9 cellular contexts compared by ENCODE assay signal in genomic region chr5:119578937-119579336, GRCh38. TPM values are rescaled to one million over a fixed set of nuclear protein-coding genes. Genes with fewer than 3 reads are reported as not detected.
DNase-seq lines count a peak whose midpoint lies in the region; ATAC-seq and TF ChIP-seq lines count a peak whose summit lies in the region.
"Had no signal": no experiment of that assay in that cellular context is flagged by ENCODE, and none has a peak within 500 bp of the region (broad histone marks: within the 10 kb centered on the region; RNA-seq: fewer than 3 reads in every experiment).

No MANE protein-coding gene starts in this region.

- no peaks in the 10 kb centered on the region for H3K9me3 Mint-ChIP-seq in stimulated activated naive CD8-positive, alpha-beta T cell treated with anti-CD3 and anti-CD28 coated beads, Interleukin-15, amount 100 ng/mL, for 72 hours

- no peak overlapping the region for H3K27ac Mint-ChIP-seq in stimulated activated naive CD8-positive, alpha-beta T cell treated with anti-CD3 and anti-CD28 coated beads, Interleukin-15, amount 100 ng/mL, for 72 hours

- H3K27ac ChIP-seq in tibial artery: no peak overlapping the region
- H3K27ac ChIP-seq: thoracic aorta had no signal

- no peaks in the 10 kb centered on the region for H3K4me1 Mint-ChIP-seq in stimulated activated naive CD8-positive, alpha-beta T cell treated with anti-CD3 and anti-CD28 coated beads, Interleukin-15, amount 100 ng/mL, for 72 hours

- ATAC-seq in GM18870 (IDR thresholded peaks at IDR 0.05; ENCODE audit: unreplicated experiment): peak; percentile 61
- ATAC-seq in HG02973 (IDR thresholded peaks at IDR 0.05; ENCODE audit: unreplicated experiment): peak; percentile 58
- ATAC-seq in stimulated activated naive CD8-positive, alpha-beta T cell treated with anti-CD3 and anti-CD28 coated beads, Interleukin-15, amount 100 ng/mL, for 72 hours: peak; percentile 66

- H3K4me3 ChIP-seq in BE2C (ENCODE audit: low read depth, low read length): no peak overlapping the region
- H3K4me3 ChIP-seq in tibial artery: no peak overlapping the region
- H3K4me3 ChIP-seq: thoracic aorta had no signal

- TF ChIP-seq CTCF in BE2C (IDR thresholded peaks at IDR 0.05; ENCODE audit: low read depth, low read length): peak; percentile 62
- no peak for TF ChIP-seq CTCF in tibial artery (IDR thresholded peaks at IDR 0.05)

- H3K27me3 Mint-ChIP-seq in stimulated activated naive CD8-positive, alpha-beta T cell treated with anti-CD3 and anti-CD28 coated beads, Interleukin-15, amount 100 ng/mL, for 72 hours: peaks cover 7% of the 10 kb centered on the region

- H3K9me3 ChIP-seq in BE2C (no peaks in the 10 kb centered on the region), tibial artery (no peaks in the 10 kb centered on the region)
- H3K9me3 ChIP-seq: thoracic aorta had no signal

- H3K4me1 ChIP-seq in BE2C: no peaks in the 10 kb centered on the region; the same call in 1 of the 2 replicates
- no peaks in the 10 kb centered on the region for H3K4me1 ChIP-seq in tibial artery

- DNase-seq in BE2C: peak; percentile 62
- peak; percentile 29 for DNase-seq in NCI-H460 (ENCODE audit: extremely low read depth, low read depth)
- DNase-seq in cerebellar cortex (ENCODE audit: low spot score): peak; percentile 41
- peak; percentile 5 to 12 for DNase-seq in stimulated activated naive CD8-positive, alpha-beta T cell treated with anti-CD3 and anti-CD28 coated beads, Interleukin-15, amount 100 ng/mL, for 72 hours
- DNase-seq in midbrain (lab: John Stamatoyannopoulos, UW): no peak
- DNase-seq in tibial artery: no peak

- intact Hi-C loops in tibial artery (cut with DNase I; ENCODE audit: low total_unique reads): no loop called here

- H3K36me3 ChIP-seq in BE2C (no peaks in the 10 kb centered on the region), tibial artery (no peaks in the 10 kb centered on the region)
- H3K36me3 ChIP-seq: thoracic aorta had no signal

- no peak overlapping the region for H3K4me3 Mint-ChIP-seq in stimulated activated naive CD8-positive, alpha-beta T cell treated with anti-CD3 and anti-CD28 coated beads, Interleukin-15, amount 100 ng/mL, for 72 hours

- H3K27me3 ChIP-seq in BE2C: no peaks in the 10 kb centered on the region
- H3K27me3 ChIP-seq in tibial artery: no peaks in the 10 kb centered on the region

RNA-seq across cellular contexts. Expression of gene FAM170A, which starts 50.4 kb away (rescaled TPM):
- polyA plus RNA-seq in BE2C (2012; ENCODE audit: insufficient read depth, insufficient read length, low read depth): not detected
- not detected in 2 replicates for total RNA-seq in NCI-H460 (2014; rRNA removed; shearing (Covaris generic))
- polyA plus RNA-seq in NCI-H460 (2014; cell fraction: nucleus; rRNA removed): not detected in 2 replicates

Comparison
In these comparisons a context has a peak if more than half of its experiments do, and no peak if none do; other contexts are left out.
1. DNase-seq: peak in BE2C (single experiment), NCI-H460 (single experiment), cerebellar cortex (single experiment) and stimulated activated naive CD8-positive, alpha-beta T cell treated with anti-CD3 and anti-CD28 coated beads, Interleukin-15, amount 100 ng/mL, for 72 hours (2 of 2); none in midbrain (single experiment) and tibial artery (0 of 2).
2. Peak in every context shown above with its lines, with median percentiles within 50 percentile points of each other: ATAC-seq.